Comparison of ENCODE assay signal across 2 cellular contexts in the genomic region with DNA sequence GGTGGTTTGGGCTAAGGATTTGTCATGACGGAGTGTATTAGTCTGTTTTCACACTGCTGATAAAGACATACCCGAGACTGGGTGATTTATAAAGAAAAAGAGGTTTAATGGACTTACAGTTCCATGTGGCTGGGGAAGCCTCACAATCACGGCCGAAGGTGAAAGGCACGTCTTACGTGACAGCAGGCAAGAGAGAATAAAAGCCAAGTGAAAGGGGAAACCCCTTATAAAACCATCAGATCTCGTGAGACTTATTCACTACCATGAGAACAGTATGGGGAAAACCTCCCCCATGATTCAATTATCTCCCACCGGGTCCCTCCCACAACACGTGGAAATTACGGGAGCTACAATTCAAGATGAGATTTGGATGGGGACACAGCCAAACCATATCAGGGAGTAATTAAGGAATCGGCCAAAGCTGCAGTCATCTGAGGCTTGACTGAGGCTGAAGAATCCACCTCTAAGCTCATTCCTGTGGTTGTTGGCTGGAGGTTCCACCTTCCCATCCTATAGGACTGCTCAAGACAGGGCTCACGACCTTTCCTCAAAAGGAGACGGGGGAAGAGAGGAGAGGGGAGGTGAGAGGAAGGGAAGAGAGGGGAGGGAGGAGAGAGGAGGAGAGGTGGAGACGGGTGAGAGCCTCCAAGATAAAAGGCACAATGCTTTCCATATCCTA. TPM values are rescaled to one million over a fixed set of nuclear protein-coding genes. Genes with fewer than 3 reads are reported as not detected.
"Had no signal": no experiment of that assay in that cellular context is flagged by ENCODE, and none has a peak within 500 bp of the region (broad histone marks: within the 10 kb centered on the region; RNA-seq: fewer than 3 reads in every experiment).

No MANE protein-coding gene starts in this region.

RNA-seq across cellular contexts. Expression of a gene that starts 14.0 kb away (rescaled TPM):
- total RNA-seq: activated CD4-positive, alpha-beta T cell treated with anti-CD3 and anti-CD28 coated beads, Interleukin-2, amount 10 ng/mL, durations not matched to agents 7 days and 5 days; activated CD8-positive, alpha-beta T cell treated with anti-CD3 and anti-CD28 coated beads, Interleukin-2, amount 10 ng/mL, durations not matched to agents 7 days and 5 days had no signal
